In genomic region chr7:51340936-51341335, GRCh38 we compare ENCODE assay signal across 29 cellular contexts. TPM values are rescaled to one million over a fixed set of nuclear protein-coding genes. Genes with fewer than 3 reads are reported as not detected.
"Had no signal": no experiment of that assay in that cellular context is flagged by ENCODE, and none has a peak within 500 bp of the region (broad histone marks: within the 10 kb centered on the region; RNA-seq: fewer than 3 reads in every experiment).

No MANE protein-coding gene starts in this region.

- H3K27me3 Mint-ChIP-seq: activated T-cell treated with anti-CD3 and anti-CD28 coated beads, Interleukin-2, amount 50 U/mL, for 24 hours had no signal

- H3K27ac ChIP-seq: esophagus squamous epithelium, neutrophil, ovary, right atrium auricular region, thyroid gland had no signal

- H3K4me1 Mint-ChIP-seq: activated CD4-positive, alpha-beta memory T cell treated with anti-CD3 and anti-CD28 coated beads, Interleukin-2, amount 10 ng/mL, durations not matched to agents 7 days and 5 days; activated CD4-positive, alpha-beta T cell treated with anti-CD3 and anti-CD28 coated beads, Interleukin-2, amount 10 ng/mL, durations not matched to agents 7 days and 5 days; naive B cell; nephron progenitor cell; stimulated activated memory B cell treated with anti-CD40 and anti-IgM and Interleukin-4, amounts not matched to agents 10 μg/mL and 1 μg/mL and 100 μg/mL, for 72 hours; stimulated activated naive CD8-positive, alpha-beta T cell treated with anti-CD3 and anti-CD28 coated beads, Interleukin-15, amount 100 ng/mL, for 72 hours had no signal

- ATAC-seq: stimulated activated naive CD8-positive, alpha-beta T cell treated with anti-CD3 and anti-CD28 coated beads, Interleukin-15, amount 100 ng/mL, for 72 hours; WTC11 had no signal

- H3K27ac Mint-ChIP-seq: activated CD4-positive, alpha-beta memory T cell treated with anti-CD3 and anti-CD28 coated beads, Interleukin-2, amount 10 ng/mL, durations not matched to agents 7 days and 5 days; activated CD4-positive, alpha-beta T cell treated with anti-CD3 and anti-CD28 coated beads, Interleukin-2, amount 10 ng/mL, durations not matched to agents 7 days and 5 days; activated T-cell treated with anti-CD3 and anti-CD28 coated beads, Interleukin-2, amount 50 U/mL, for 24 hours; mesothelial cell of epicardium; nephron progenitor cell; stimulated activated memory B cell treated with anti-CD40 and anti-IgM and Interleukin-4, amounts not matched to agents 10 μg/mL and 1 μg/mL and 100 μg/mL, for 72 hours; stimulated activated naive CD8-positive, alpha-beta T cell treated with anti-CD3 and anti-CD28 coated beads, Interleukin-15, amount 100 ng/mL, for 72 hours had no signal

- H3K9me3 Mint-ChIP-seq: activated CD4-positive, alpha-beta memory T cell treated with anti-CD3 and anti-CD28 coated beads, Interleukin-2, amount 10 ng/mL, durations not matched to agents 7 days and 5 days; activated CD4-positive, alpha-beta T cell treated with anti-CD3 and anti-CD28 coated beads, Interleukin-2, amount 10 ng/mL, durations not matched to agents 7 days and 5 days; activated T-cell treated with anti-CD3 and anti-CD28 coated beads, Interleukin-2, amount 50 U/mL, for 24 hours; mesothelial cell of epicardium; nephron progenitor cell; stimulated activated naive CD8-positive, alpha-beta T cell treated with anti-CD3 and anti-CD28 coated beads, Interleukin-15, amount 100 ng/mL, for 72 hours; WTC11 had no signal

- H3K4me3 ChIP-seq: esophagus squamous epithelium, ovary, right atrium auricular region, smooth muscle cell, thyroid gland had no signal

- DNase-seq: activated CD4-positive, alpha-beta memory T cell treated with anti-CD3 and anti-CD28 coated beads, Interleukin-2, amount 10 ng/mL, durations not matched to agents 7 days and 5 days; activated CD4-positive, alpha-beta T cell treated with anti-CD3 and anti-CD28 coated beads for 1 hour; activated CD4-positive, alpha-beta T cell treated with anti-CD3 and anti-CD28 coated beads, Interleukin-2, amount 10 ng/mL, durations not matched to agents 7 days and 5 days; activated CD8-positive, alpha-beta memory T cell treated with anti-CD3 and anti-CD28 coated beads, Interleukin-2, amount 50 U/mL, for 48 hours; activated gamma-delta T cell; activated naive CD4-positive, alpha-beta T cell treated with anti-CD3 and anti-CD28 coated beads, Interleukin-2, amount 50 U/mL, for 16 hours; activated T-cell treated with anti-CD3 and anti-CD28 coated beads, Interleukin-2, amount 50 U/mL, for 24 hours; amniotic stem cell; central memory CD4-positive, alpha-beta T cell; esophagus squamous epithelium; foreskin melanocyte; left cardiac atrium; naive B cell; nephron progenitor cell; ovary; stimulated activated CD4-positive, alpha-beta T cell treated with anti-CD3 and anti-CD28 coated beads, Interleukin-1b, Interleukin-23, amount 100 ng/mL, for 48 hours; stimulated activated CD4-positive, alpha-beta T cell treated with anti-CD3 and anti-CD28 coated beads, Interleukin-4, amount 100 ng/mL, for 4 hours; stimulated activated CD8-positive, alpha-beta memory T cell treated with anti-CD3 and anti-CD28 coated beads, Interleukin-4, amount 100 ng/mL, for 48 hours; stimulated activated naive CD8-positive, alpha-beta T cell treated with anti-CD3 and anti-CD28 coated beads, Interleukin-15, amount 100 ng/mL, for 72 hours; T-helper 2 cell; thyroid gland had no signal

- H3K27me3 ChIP-seq: ovary, right atrium auricular region, thyroid gland had no signal

- H3K4me1 ChIP-seq: esophagus squamous epithelium, right atrium auricular region, thyroid gland had no signal

- H3K9me3 ChIP-seq: esophagus squamous epithelium, neutrophil, ovary, right atrium auricular region, thyroid gland had no signal

- H3K36me3 ChIP-seq: esophagus squamous epithelium, neutrophil, ovary, right atrium auricular region, thyroid gland had no signal

- H3K36me3 Mint-ChIP-seq: mesothelial cell of epicardium; naive B cell; stimulated activated memory B cell treated with anti-CD40 and anti-IgM and Interleukin-4, amounts not matched to agents 10 μg/mL and 1 μg/mL and 100 μg/mL, for 72 hours; WTC11 had no signal

- H3K4me3 Mint-ChIP-seq: activated CD4-positive, alpha-beta memory T cell treated with anti-CD3 and anti-CD28 coated beads, Interleukin-2, amount 10 ng/mL, durations not matched to agents 7 days and 5 days; activated CD4-positive, alpha-beta T cell treated with anti-CD3 and anti-CD28 coated beads, Interleukin-2, amount 10 ng/mL, durations not matched to agents 7 days and 5 days; activated T-cell treated with anti-CD3 and anti-CD28 coated beads, Interleukin-2, amount 50 U/mL, for 24 hours; mesothelial cell of epicardium; naive B cell; nephron progenitor cell; stimulated activated memory B cell treated with anti-CD40 and anti-IgM and Interleukin-4, amounts not matched to agents 10 μg/mL and 1 μg/mL and 100 μg/mL, for 72 hours; stimulated activated naive CD8-positive, alpha-beta T cell treated with anti-CD3 and anti-CD28 coated beads, Interleukin-15, amount 100 ng/mL, for 72 hours; WTC11 had no signal

RNA-seq across cellular contexts. Expression of gene COBL, which starts 24.3 kb away (rescaled TPM):
- total RNA-seq: activated CD4-positive, alpha-beta memory T cell treated with anti-CD3 and anti-CD28 coated beads, Interleukin-2, amount 10 ng/mL, durations not matched to agents 7 days and 5 days; activated CD4-positive, alpha-beta T cell treated with anti-CD3 and anti-CD28 coated beads, Interleukin-2, amount 10 ng/mL, durations not matched to agents 7 days and 5 days; glomerular endothelial cell; pulmonary artery endothelial cell had no signal
